In genomic region chr12:57821474-57822214, GRCh38 we compare ENCODE assay signal across 12 cellular contexts. TPM values are rescaled to one million over a fixed set of nuclear protein-coding genes. Genes with fewer than 3 reads are reported as not detected.
"Had no signal": no experiment of that assay in that cellular context is flagged by ENCODE, and none has a peak within 500 bp of the region (broad histone marks: within the 10 kb centered on the region; RNA-seq: fewer than 3 reads in every experiment).

No MANE protein-coding gene starts in this region.

- DNase-seq: activated CD4-positive, alpha-beta T cell treated with anti-CD3 and anti-CD28 coated beads, Interleukin-2, amount 10 ng/mL, durations not matched to agents 24 days and 14 days; mesendoderm; substantia nigra; trophoblast cell had no signal

- FAIRE-seq: islet of Langerhans had no signal

- ATAC-seq: WTC11 had no signal

- H3K9me3 Mint-ChIP-seq: activated CD4-positive, alpha-beta T cell treated with anti-CD3 and anti-CD28 coated beads, Interleukin-2, amount 10 ng/mL, durations not matched to agents 24 days and 14 days; central memory CD8-positive, alpha-beta T cell; dendritic cell treated with granulocyte-macrophage colony-stimulating factor and Interleukin-4, amounts not matched to agents 40 ng/mL and 50 ng/mL, for 4 days; nephron; T-helper 1 cell treated with Interleukin-12 subunit alpha and Interleukin-12 subunit beta and Interleukin-4 antibody, amounts not matched to agents 30 μg/mL and 1 μg/mL, for 36 hours; WTC11 had no signal

- H3K27me3 Mint-ChIP-seq: activated CD4-positive, alpha-beta T cell treated with anti-CD3 and anti-CD28 coated beads, Interleukin-2, amount 10 ng/mL, durations not matched to agents 24 days and 14 days; central memory CD8-positive, alpha-beta T cell; dendritic cell treated with granulocyte-macrophage colony-stimulating factor and Interleukin-4, amounts not matched to agents 40 ng/mL and 50 ng/mL, for 4 days had no signal

- H3K27ac Mint-ChIP-seq: nephron; T-helper 1 cell treated with Interleukin-12 subunit alpha and Interleukin-12 subunit beta and Interleukin-4 antibody, amounts not matched to agents 30 μg/mL and 1 μg/mL, for 36 hours; WTC11 had no signal

- H3K4me1 Mint-ChIP-seq: activated CD4-positive, alpha-beta T cell treated with anti-CD3 and anti-CD28 coated beads, Interleukin-2, amount 10 ng/mL, durations not matched to agents 24 days and 14 days; WTC11 had no signal

- H3K4me3 ChIP-seq: skin epidermis had no signal

- H3K4me3 Mint-ChIP-seq: activated CD4-positive, alpha-beta T cell treated with anti-CD3 and anti-CD28 coated beads, Interleukin-2, amount 10 ng/mL, durations not matched to agents 24 days and 14 days; central memory CD8-positive, alpha-beta T cell; dendritic cell treated with granulocyte-macrophage colony-stimulating factor and Interleukin-4, amounts not matched to agents 40 ng/mL and 50 ng/mL, for 4 days; nephron; T-helper 1 cell treated with Interleukin-12 subunit alpha and Interleukin-12 subunit beta and Interleukin-4 antibody, amounts not matched to agents 30 μg/mL and 1 μg/mL, for 36 hours; WTC11 had no signal

RNA-seq across cellular contexts. Expression of gene AVIL, which starts 3.1 kb away (rescaled TPM):
- total RNA-seq: epithelial cell of proximal tubule had no signal
